In genomic region chr16:46621006-46621629, GRCh38 we compare ENCODE assay signal across 1 cellular context.
A peak's percentile ranks its signal among the peaks of the same experiment; 100 is the strongest.
TF ChIP-seq lines count a peak whose summit lies in the region.

Gene SHCBP1, minus strand, starts transcription at chr16:46621379. Its CDS starts 20 bp downstream, at chr16:46621359.

TF ChIP-seq in HepG2, 621 proteins besides CTCF, POLR2A, EP300 and RAD21 (continued from another document and continues in another):
- TF ChIP-seq ZBTB49 (CRISPR knock-in tag; IDR thresholded peaks at IDR 0.05; ENCODE audit: borderline replicate concordance), result no peak
- TF ChIP-seq THRA (CRISPR knock-in tag; IDR thresholded peaks at IDR 0.05; ENCODE audit: borderline replicate concordance), result peak; percentile 13; the same call in 1 of the 2 replicates
- peak; percentile 45; the same call in 1 of the 2 replicates for TF ChIP-seq ZNF773 (CRISPR knock-in tag; IDR thresholded peaks at IDR 0.05; ENCODE audit: borderline replicate concordance)
- TF ChIP-seq ZBTB7B (CRISPR knock-in tag; IDR thresholded peaks at IDR 0.05), result peak; percentile 78
- 0 out of 2 replicates have a peak, but pooled peaks have one; percentile 38 for TF ChIP-seq ZBED4 (CRISPR knock-in tag; IDR thresholded peaks at IDR 0.05; ENCODE audit: borderline replicate concordance)
- TF ChIP-seq SIX1 (CRISPR knock-in tag; IDR thresholded peaks at IDR 0.05; ENCODE audit: borderline replicate concordance), result no peak
- TF ChIP-seq THYN1 (CRISPR knock-in tag; IDR thresholded peaks at IDR 0.05; ENCODE audit: borderline replicate concordance, low read depth), result 0 out of 2 replicates have a peak, but pooled peaks have one; percentile 29
- no peak for TF ChIP-seq NAIF1 (CRISPR knock-in tag; IDR thresholded peaks at IDR 0.05; ENCODE audit: borderline replicate concordance)
- TF ChIP-seq HMG20A (CRISPR knock-in tag; IDR thresholded peaks at IDR 0.05; ENCODE audit: borderline replicate concordance), result no peak
- TF ChIP-seq ZNF431 (CRISPR knock-in tag; IDR thresholded peaks at IDR 0.05; ENCODE audit: borderline replicate concordance, low read depth), result no peak; the same call in 1 of the 2 replicates
- peak; percentile 13; the same call in 1 of the 2 replicates for TF ChIP-seq BCL6 (CRISPR knock-in tag; IDR thresholded peaks at IDR 0.05)
- peak; percentile 52; the same call in 1 of the 2 replicates for TF ChIP-seq IRF2 (CRISPR knock-in tag; IDR thresholded peaks at IDR 0.05)
- TF ChIP-seq RXRA (CRISPR knock-in tag; IDR thresholded peaks at IDR 0.05), result peak; percentile 71; the same call in 1 of the 2 replicates
- TF ChIP-seq NONO (IDR thresholded peaks at IDR 0.05), result no peak
- TF ChIP-seq NONO (CRISPR knock-in tag; conservative IDR thresholded peaks at IDR 0.05), result no peak; the same call in 1 of the 2 replicates
- 0 out of 2 replicates have a peak, but pooled peaks have one; percentile 28 for TF ChIP-seq AHDC1 (CRISPR knock-in tag; IDR thresholded peaks at IDR 0.05; ENCODE audit: borderline replicate concordance)
- TF ChIP-seq ZNF784 (CRISPR knock-in tag; IDR thresholded peaks at IDR 0.05; ENCODE audit: borderline replicate concordance), result peak; percentile 32; the same call in 1 of the 2 replicates
- no peak for TF ChIP-seq RELA (CRISPR knock-in tag; IDR thresholded peaks at IDR 0.05)
- no peak; the same call in 1 of the 2 replicates for TF ChIP-seq PAXIP1 (CRISPR knock-in tag; conservative IDR thresholded peaks at IDR 0.05)
- TF ChIP-seq DMAP1 (CRISPR knock-in tag; IDR thresholded peaks at IDR 0.05), result peak; percentile 95
- TF ChIP-seq ZNF230 (CRISPR knock-in tag; IDR thresholded peaks at IDR 0.05), result peak; percentile 51; the same call in 1 of the 2 replicates
- TF ChIP-seq HNF1B (CRISPR knock-in tag; IDR thresholded peaks at IDR 0.05), result no peak; the same call in 1 of the 2 replicates
- TF ChIP-seq TBX2 (CRISPR knock-in tag; IDR thresholded peaks at IDR 0.05; ENCODE audit: borderline replicate concordance), result peak; percentile 82
- no peak for TF ChIP-seq NR1H2 (CRISPR knock-in tag; IDR thresholded peaks at IDR 0.05; ENCODE audit: borderline replicate concordance, low read depth)
- no peak for TF ChIP-seq ZSCAN25 (CRISPR knock-in tag; IDR thresholded peaks at IDR 0.05)
- no peak; the same call in 1 of the 2 replicates for TF ChIP-seq MIER2 (CRISPR knock-in tag; IDR thresholded peaks at IDR 0.05)
- peak; percentile 79 for TF ChIP-seq HOXD1 (CRISPR knock-in tag; IDR thresholded peaks at IDR 0.05)
- TF ChIP-seq ZFP90 (CRISPR knock-in tag; IDR thresholded peaks at IDR 0.05; ENCODE audit: borderline replicate concordance), result peak; percentile 90
- peak; percentile 93 for TF ChIP-seq IRX3 (CRISPR knock-in tag; IDR thresholded peaks at IDR 0.05; ENCODE audit: borderline replicate concordance, low read depth)
- TF ChIP-seq ZNF18 (CRISPR knock-in tag; IDR thresholded peaks at IDR 0.05; ENCODE audit: insufficient replicate concordance), result no peak
- 0 out of 2 replicates have a peak, but pooled peaks have one; percentile 33 for TF ChIP-seq ZNF276 (CRISPR knock-in tag; IDR thresholded peaks at IDR 0.05; ENCODE audit: low read depth)
